1 cellular context compared by ENCODE assay signal in genomic region chr16:71722801-71723536, GRCh38.
TF ChIP-seq lines count a peak whose summit lies in the region.

No MANE protein-coding gene starts in this region.

TF ChIP-seq in HepG2, 621 proteins besides CTCF, POLR2A, EP300 and RAD21 (continued from another document and continues in another):
- TF ChIP-seq, protein P1, sequence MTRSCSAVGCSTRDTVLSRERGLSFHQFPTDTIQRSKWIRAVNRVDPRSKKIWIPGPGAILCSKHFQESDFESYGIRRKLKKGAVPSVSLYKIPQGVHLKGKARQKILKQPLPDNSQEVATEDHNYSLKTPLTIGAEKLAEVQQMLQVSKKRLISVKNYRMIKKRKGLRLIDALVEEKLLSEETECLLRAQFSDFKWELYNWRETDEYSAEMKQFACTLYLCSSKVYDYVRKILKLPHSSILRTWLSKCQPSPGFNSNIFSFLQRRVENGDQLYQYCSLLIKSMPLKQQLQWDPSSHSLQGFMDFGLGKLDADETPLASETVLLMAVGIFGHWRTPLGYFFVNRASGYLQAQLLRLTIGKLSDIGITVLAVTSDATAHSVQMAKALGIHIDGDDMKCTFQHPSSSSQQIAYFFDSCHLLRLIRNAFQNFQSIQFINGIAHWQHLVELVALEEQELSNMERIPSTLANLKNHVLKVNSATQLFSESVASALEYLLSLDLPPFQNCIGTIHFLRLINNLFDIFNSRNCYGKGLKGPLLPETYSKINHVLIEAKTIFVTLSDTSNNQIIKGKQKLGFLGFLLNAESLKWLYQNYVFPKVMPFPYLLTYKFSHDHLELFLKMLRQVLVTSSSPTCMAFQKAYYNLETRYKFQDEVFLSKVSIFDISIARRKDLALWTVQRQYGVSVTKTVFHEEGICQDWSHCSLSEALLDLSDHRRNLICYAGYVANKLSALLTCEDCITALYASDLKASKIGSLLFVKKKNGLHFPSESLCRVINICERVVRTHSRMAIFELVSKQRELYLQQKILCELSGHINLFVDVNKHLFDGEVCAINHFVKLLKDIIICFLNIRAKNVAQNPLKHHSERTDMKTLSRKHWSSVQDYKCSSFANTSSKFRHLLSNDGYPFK (CRISPR knock-in tag; IDR thresholded peaks at IDR 0.05; ENCODE audit: borderline replicate concordance): peak; percentile 72; the same call in 1 of the 2 replicates
- TF ChIP-seq PHF5A (CRISPR knock-in tag; IDR thresholded peaks at IDR 0.05; ENCODE audit: low read depth, unreplicated experiment): no peak
- TF ChIP-seq RARA (CRISPR knock-in tag; IDR thresholded peaks at IDR 0.05): no peak
- TF ChIP-seq DMAP1 (CRISPR knock-in tag; IDR thresholded peaks at IDR 0.05): peak; percentile 87; the same call in 1 of the 2 replicates
- TF ChIP-seq MAFK (conservative IDR thresholded peaks at IDR 0.05 in 1 of 2, IDR thresholded peaks at IDR 0.05 in 1 of 2; ENCODE audit: low read length in 2 of 2): no peak
- TF ChIP-seq TARDBP (CRISPR knock-in tag; IDR thresholded peaks at IDR 0.05): no peak; the same call in 1 of the 2 replicates
- TF ChIP-seq, protein P2, sequence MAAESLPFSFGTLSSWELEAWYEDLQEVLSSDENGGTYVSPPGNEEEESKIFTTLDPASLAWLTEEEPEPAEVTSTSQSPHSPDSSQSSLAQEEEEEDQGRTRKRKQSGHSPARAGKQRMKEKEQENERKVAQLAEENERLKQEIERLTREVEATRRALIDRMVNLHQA (CRISPR knock-in tag; IDR thresholded peaks at IDR 0.05): no peak
- TF ChIP-seq HMG20A (CRISPR knock-in tag; IDR thresholded peaks at IDR 0.05; ENCODE audit: borderline replicate concordance): no peak
- TF ChIP-seq, protein P3, sequence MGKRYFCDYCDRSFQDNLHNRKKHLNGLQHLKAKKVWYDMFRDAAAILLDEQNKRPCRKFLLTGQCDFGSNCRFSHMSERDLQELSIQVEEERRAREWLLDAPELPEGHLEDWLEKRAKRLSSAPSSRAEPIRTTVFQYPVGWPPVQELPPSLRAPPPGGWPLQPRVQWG (CRISPR knock-in tag; IDR thresholded peaks at IDR 0.05; ENCODE audit: borderline replicate concordance, low read depth): no peak
- no peak for TF ChIP-seq SNAPC5 (CRISPR knock-in tag; IDR thresholded peaks at IDR 0.05; ENCODE audit: borderline replicate concordance)
- TF ChIP-seq ZNF550 (CRISPR knock-in tag; IDR thresholded peaks at IDR 0.05; ENCODE audit: borderline replicate concordance): peak; percentile 96; the same call in 1 of the 2 replicates
- TF ChIP-seq, protein P4, sequence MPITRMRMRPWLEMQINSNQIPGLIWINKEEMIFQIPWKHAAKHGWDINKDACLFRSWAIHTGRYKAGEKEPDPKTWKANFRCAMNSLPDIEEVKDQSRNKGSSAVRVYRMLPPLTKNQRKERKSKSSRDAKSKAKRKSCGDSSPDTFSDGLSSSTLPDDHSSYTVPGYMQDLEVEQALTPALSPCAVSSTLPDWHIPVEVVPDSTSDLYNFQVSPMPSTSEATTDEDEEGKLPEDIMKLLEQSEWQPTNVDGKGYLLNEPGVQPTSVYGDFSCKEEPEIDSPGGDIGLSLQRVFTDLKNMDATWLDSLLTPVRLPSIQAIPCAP (CRISPR knock-in tag; IDR thresholded peaks at IDR 0.05; ENCODE audit: low read depth): no peak
- TF ChIP-seq HOXA3 (CRISPR knock-in tag; IDR thresholded peaks at IDR 0.05): peak; percentile 51
- peak; percentile 82; the same call in 1 of the 2 replicates for TF ChIP-seq ELF4 (CRISPR knock-in tag; IDR thresholded peaks at IDR 0.05; ENCODE audit: borderline replicate concordance)
- TF ChIP-seq, protein P5, sequence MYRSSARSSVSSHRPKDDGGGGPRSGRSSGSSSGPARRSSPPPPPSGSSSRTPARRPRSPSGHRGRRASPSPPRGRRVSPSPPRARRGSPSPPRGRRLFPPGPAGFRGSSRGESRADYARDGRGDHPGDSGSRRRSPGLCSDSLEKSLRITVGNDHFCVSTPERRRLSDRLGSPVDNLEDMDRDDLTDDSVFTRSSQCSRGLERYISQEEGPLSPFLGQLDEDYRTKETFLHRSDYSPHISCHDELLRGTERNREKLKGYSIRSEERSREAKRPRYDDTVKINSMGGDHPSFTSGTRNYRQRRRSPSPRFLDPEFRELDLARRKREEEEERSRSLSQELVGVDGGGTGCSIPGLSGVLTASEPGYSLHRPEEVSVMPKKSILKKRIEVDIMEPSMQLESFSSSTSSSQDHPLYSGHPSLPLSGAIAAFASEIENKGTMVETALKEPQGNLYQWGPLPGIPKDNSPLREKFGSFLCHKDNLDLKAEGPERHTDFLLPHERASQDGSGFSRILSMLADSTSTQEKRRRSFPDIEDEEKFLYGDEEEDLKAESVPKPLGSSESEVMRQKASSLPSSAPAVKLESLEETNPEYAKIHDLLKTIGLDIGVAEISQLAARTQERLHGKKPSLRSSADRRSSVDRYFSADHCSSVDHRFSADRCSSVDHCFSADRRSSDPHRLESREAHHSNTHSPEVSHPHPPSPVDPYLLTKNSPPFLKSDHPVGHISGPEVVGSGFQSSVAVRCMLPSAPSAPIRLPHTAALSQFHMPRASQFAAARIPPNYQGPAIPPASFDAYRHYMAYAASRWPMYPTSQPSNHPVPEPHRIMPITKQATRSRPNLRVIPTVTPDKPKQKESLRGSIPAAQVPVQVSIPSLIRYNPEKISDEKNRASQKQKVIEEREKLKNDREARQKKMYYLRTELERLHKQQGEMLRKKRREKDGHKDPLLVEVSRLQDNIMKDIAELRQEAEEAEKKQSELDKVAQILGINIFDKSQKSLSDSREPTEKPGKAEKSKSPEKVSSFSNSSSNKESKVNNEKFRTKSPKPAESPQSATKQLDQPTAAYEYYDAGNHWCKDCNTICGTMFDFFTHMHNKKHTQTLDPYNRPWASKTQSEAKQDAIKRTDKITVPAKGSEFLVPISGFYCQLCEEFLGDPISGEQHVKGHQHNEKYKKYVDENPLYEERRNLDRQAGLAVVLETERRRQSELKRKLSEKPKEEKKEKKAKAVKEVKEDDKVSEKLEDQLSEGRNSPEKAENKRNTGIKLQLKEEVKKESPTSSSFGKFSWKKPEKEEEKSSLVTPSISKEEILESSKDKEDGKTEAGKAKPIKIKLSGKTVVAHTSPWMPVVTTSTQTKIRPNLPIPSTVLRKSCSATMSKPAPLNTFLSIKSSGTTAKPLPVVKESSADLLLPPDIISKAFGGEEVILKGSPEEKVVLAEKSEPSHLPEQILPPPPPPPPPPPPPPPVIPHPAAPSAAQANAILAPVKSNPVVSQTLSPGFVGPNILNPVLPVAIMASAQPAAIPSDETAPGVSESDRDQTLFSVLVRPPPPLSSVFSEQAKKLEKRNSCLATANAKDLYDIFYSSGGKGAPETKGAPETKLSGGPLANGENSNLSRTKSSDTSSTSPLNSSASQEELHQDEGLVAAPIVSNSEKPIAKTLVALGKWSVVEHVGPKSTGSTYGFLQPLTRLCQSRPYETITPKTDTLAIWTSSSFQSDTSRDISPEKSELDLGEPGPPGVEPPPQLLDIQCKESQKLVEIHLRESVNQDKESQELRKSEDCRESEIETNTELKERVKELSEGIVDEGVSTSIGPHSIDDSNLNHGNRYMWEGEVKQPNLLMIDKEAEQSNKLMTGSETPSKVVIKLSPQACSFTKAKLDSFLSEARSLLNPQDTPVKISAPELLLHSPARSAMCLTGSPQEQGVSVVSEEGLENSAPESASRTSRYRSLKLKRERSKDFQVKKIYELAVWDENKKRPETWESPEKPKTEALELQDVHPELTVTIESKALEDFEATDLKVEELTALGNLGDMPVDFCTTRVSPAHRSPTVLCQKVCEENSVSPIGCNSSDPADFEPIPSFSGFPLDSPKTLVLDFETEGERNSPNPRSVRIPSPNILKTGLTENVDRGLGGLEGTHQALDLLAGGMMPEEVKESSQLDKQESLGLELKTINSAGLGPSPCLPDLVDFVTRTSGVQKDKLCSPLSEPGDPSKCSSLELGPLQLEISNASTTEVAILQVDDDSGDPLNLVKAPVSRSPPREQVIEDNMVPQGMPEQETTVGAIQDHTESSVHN (CRISPR knock-in tag; IDR thresholded peaks at IDR 0.05): peak; percentile 62; the same call in 1 of the 2 replicates
- no peak for TF ChIP-seq SIX4 (CRISPR knock-in tag; IDR thresholded peaks at IDR 0.05)
- TF ChIP-seq REL (CRISPR knock-in tag; conservative IDR thresholded peaks at IDR 0.05): no peak
- TF ChIP-seq, protein P6, sequence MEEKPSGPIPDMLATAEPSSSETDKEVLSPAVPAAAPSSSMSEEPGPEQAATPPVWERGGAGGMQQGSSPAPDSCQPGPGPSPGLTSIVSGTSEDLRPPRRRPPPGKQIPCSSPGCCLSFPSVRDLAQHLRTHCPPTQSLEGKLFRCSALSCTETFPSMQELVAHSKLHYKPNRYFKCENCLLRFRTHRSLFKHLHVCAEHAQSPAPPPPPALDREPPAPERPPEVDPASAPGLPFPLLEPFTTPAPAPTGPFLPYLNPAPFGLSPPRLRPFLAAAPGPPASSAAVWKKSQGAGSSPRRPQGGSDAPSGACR (CRISPR knock-in tag; IDR thresholded peaks at IDR 0.05): no peak
- peak; percentile 88 for TF ChIP-seq ZNF350 (CRISPR knock-in tag; IDR thresholded peaks at IDR 0.05; ENCODE audit: borderline replicate concordance, low read depth)
- TF ChIP-seq ZNF280B (CRISPR knock-in tag; IDR thresholded peaks at IDR 0.05; ENCODE audit: borderline replicate concordance): no peak
- no peak for TF ChIP-seq ZNF549 (CRISPR knock-in tag; IDR thresholded peaks at IDR 0.05)
- no peak for TF ChIP-seq ZNF496 (CRISPR knock-in tag; IDR thresholded peaks at IDR 0.05; ENCODE audit: insufficient replicate concordance)
- no peak for TF ChIP-seq HHEX (CRISPR knock-in tag; IDR thresholded peaks at IDR 0.05)
- peak; percentile 36; the same call in 1 of the 2 replicates for TF ChIP-seq ZNF264 (CRISPR knock-in tag; IDR thresholded peaks at IDR 0.05)
- no peak for TF ChIP-seq RNF219 (CRISPR knock-in tag; IDR thresholded peaks at IDR 0.05)
- 0 out of 2 replicates have a peak, but pooled peaks have one; percentile 40 for TF ChIP-seq FOXK2 (IDR thresholded peaks at IDR 0.05)
- TF ChIP-seq HCFC1 (IDR thresholded peaks at IDR 0.05; ENCODE audit: low read depth, low read length): no peak
- TF ChIP-seq ZNF230 (CRISPR knock-in tag; IDR thresholded peaks at IDR 0.05): peak; percentile 77; the same call in 1 of the 2 replicates
- TF ChIP-seq ZNF589 (CRISPR knock-in tag; conservative IDR thresholded peaks at IDR 0.05): no peak; the same call in 1 of the 2 replicates
- peak; percentile 52; the same call in 1 of the 2 replicates for TF ChIP-seq ZNF749 (CRISPR knock-in tag; IDR thresholded peaks at IDR 0.05; ENCODE audit: borderline replicate concordance)
- TF ChIP-seq ARNT2 (CRISPR knock-in tag; IDR thresholded peaks at IDR 0.05; ENCODE audit: low read depth): peak; percentile 87
- TF ChIP-seq RBFOX2 (IDR thresholded peaks at IDR 0.05; ENCODE audit: low read depth, low read length): peak; percentile 53; the same call in 1 of the 2 replicates
- TF ChIP-seq ZNF781 (CRISPR knock-in tag; IDR thresholded peaks at IDR 0.05; ENCODE audit: borderline replicate concordance, not compliant biosample characterization): peak; percentile 78
- TF ChIP-seq, protein P7, sequence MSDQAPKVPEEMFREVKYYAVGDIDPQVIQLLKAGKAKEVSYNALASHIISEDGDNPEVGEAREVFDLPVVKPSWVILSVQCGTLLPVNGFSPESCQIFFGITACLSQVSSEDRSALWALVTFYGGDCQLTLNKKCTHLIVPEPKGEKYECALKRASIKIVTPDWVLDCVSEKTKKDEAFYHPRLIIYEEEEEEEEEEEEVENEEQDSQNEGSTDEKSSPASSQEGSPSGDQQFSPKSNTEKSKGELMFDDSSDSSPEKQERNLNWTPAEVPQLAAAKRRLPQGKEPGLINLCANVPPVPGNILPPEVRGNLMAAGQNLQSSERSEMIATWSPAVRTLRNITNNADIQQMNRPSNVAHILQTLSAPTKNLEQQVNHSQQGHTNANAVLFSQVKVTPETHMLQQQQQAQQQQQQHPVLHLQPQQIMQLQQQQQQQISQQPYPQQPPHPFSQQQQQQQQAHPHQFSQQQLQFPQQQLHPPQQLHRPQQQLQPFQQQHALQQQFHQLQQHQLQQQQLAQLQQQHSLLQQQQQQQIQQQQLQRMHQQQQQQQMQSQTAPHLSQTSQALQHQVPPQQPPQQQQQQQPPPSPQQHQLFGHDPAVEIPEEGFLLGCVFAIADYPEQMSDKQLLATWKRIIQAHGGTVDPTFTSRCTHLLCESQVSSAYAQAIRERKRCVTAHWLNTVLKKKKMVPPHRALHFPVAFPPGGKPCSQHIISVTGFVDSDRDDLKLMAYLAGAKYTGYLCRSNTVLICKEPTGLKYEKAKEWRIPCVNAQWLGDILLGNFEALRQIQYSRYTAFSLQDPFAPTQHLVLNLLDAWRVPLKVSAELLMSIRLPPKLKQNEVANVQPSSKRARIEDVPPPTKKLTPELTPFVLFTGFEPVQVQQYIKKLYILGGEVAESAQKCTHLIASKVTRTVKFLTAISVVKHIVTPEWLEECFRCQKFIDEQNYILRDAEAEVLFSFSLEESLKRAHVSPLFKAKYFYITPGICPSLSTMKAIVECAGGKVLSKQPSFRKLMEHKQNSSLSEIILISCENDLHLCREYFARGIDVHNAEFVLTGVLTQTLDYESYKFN (CRISPR knock-in tag; conservative IDR thresholded peaks at IDR 0.05): peak; percentile 28; the same call in 1 of the 2 replicates
- TF ChIP-seq, protein P8, sequence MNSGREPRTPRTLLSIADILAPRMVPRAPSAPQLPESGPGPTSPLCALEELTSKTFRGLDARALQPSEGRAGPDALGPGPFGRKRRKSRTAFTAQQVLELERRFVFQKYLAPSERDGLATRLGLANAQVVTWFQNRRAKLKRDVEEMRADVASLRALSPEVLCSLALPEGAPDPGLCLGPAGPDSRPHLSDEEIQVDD (CRISPR knock-in tag; IDR thresholded peaks at IDR 0.05; ENCODE audit: borderline replicate concordance): peak; percentile 32; the same call in 1 of the 2 replicates
- TF ChIP-seq SATB2 (CRISPR knock-in tag; IDR thresholded peaks at IDR 0.05): no peak
- no peak for TF ChIP-seq CREM (IDR thresholded peaks at IDR 0.05)
- TF ChIP-seq CREM (CRISPR knock-in tag; IDR thresholded peaks at IDR 0.05): no peak
- TF ChIP-seq ZNF629 (CRISPR knock-in tag; conservative IDR thresholded peaks at IDR 0.05): no peak
